Comparison of ENCODE assay signal across 18 cellular contexts in genomic region chr10:22278441-22278782, GRCh38. TPM values are rescaled to one million over a fixed set of nuclear protein-coding genes. Genes with fewer than 3 reads are reported as not detected.
DNase-seq lines count a peak whose midpoint lies in the region; ATAC-seq, FAIRE-seq and TF ChIP-seq lines count a peak whose summit lies in the region.
"Had no signal": no experiment of that assay in that cellular context is flagged by ENCODE, and none has a peak within 500 bp of the region (broad histone marks: within the 10 kb centered on the region; RNA-seq: fewer than 3 reads in every experiment).

No MANE protein-coding gene starts in this region.

- H3K9ac ChIP-seq in K562 (ENCODE audit: insufficient read depth in 1 of 2, low read depth in 2 of 2, low read length in 2 of 2) (no peak overlapping the region), trophoblast cell (ENCODE audit: low read length) (no peak overlapping the region)

- peaks cover 0 to 4% of the 10 kb centered on the region in 2 experiments; a peak in 3 of 5 replicates for H3K4me1 ChIP-seq in K562 (replicated peaks in 1 of 2; ENCODE audit: control insufficient read depth in 2 of 2, insufficient read depth in 2 of 2, low read length in 2 of 2)
- H3K4me1 ChIP-seq in trophoblast cell (ENCODE audit: control insufficient read depth in 1 of 2, insufficient read depth in 2 of 2, low read length in 2 of 2): no peaks in the 10 kb centered on the region
- no peaks in the 10 kb centered on the region for H3K4me1 ChIP-seq in osteoblast (ENCODE audit: insufficient read depth, low read length)

- no peak overlapping the region for H2BK12ac ChIP-seq in trophoblast cell (ENCODE audit: low read length)

- TF ChIP-seq POLR2A in K562 (conservative IDR thresholded peaks at IDR 0.05): no peak

- DNase-seq in DMS53 (lab: John Stamatoyannopoulos, UW) (peak; percentile 76), NCI-H69 (lab: John Stamatoyannopoulos, UW) (peak; percentile 26), K562 (ENCODE audit: extremely low read depth in 1 of 4, low spot score in 3 of 4) (no peak), trophoblast cell (peak; percentile 2 to 33), osteoblast (ENCODE audit: insufficient read length, low spot score, missing footprints) (no peak), T-cell (no peak)
- DNase-seq in stimulated activated naive B cell treated with anti-CD40 and anti-IgM and Interleukin-4, amounts not matched to agents 10 μg/mL and 1 μg/mL and 100 μg/mL, for 72 hours: no peak
- DNase-seq: AML-193, NCI-H1092 treated with DMSO at 0.1 percent for 48 hours, NCI-H1694, NCI-H2081 treated with DMSO at 0.1 percent for 48 hours, NCI-H524, PC-9, SW 1271 had no signal

- no peak overlapping the region for H3K4me2 ChIP-seq in K562 (ENCODE audit: insufficient read depth, low read length)
- no peak overlapping the region for H3K4me2 ChIP-seq in trophoblast cell (ENCODE audit: low read length)
- H3K4me2 ChIP-seq in osteoblast (ENCODE audit: insufficient read depth, low read length): no peak overlapping the region
- H3K4me2 ChIP-seq: PC-9 had no signal

- no peaks in the 10 kb centered on the region for H3K36me3 Mint-ChIP-seq in stimulated activated naive B cell treated with anti-CD40 and anti-IgM and Interleukin-4, amounts not matched to agents 10 μg/mL and 1 μg/mL and 100 μg/mL, for 72 hours
- H3K36me3 Mint-ChIP-seq in T-cell: no peaks in the 10 kb centered on the region
- H3K36me3 Mint-ChIP-seq: CD14-positive monocyte had no signal

- H4K91ac ChIP-seq in trophoblast cell (ENCODE audit: low read depth, low read length): no peak overlapping the region

- H2BK5ac ChIP-seq in trophoblast cell (ENCODE audit: low read depth, low read length, poor library complexity): no peak overlapping the region

- in situ Hi-C loops in K562 (cut with MboI): no loop called here

- no peak overlapping the region for H3K27ac Mint-ChIP-seq in stimulated activated naive B cell treated with anti-CD40 and anti-IgM and Interleukin-4, amounts not matched to agents 10 μg/mL and 1 μg/mL and 100 μg/mL, for 72 hours
- H3K27ac Mint-ChIP-seq in T-cell: no peak overlapping the region

- intact Hi-C loops in K562 (cut with micrococcal nuclease): no loop called here

- no peak overlapping the region for H3K23ac ChIP-seq in trophoblast cell (ENCODE audit: low read length)

- H3K27ac ChIP-seq in K562 (ENCODE audit: extremely low read depth, low read depth, low read length) (no peak overlapping the region), trophoblast cell (ENCODE audit: low read depth, low read length) (no peak overlapping the region), osteoblast (ENCODE audit: low read depth, low read length) (no peak overlapping the region)
- H3K27ac ChIP-seq: PC-9 had no signal

- no peaks in the 10 kb centered on the region for H3K9me1 ChIP-seq in K562 (ENCODE audit: control insufficient read depth, insufficient read depth, low read length)

- H3K79me1 ChIP-seq in trophoblast cell (ENCODE audit: low read length): no peaks in the 10 kb centered on the region

- no peaks in the 10 kb centered on the region for H3K36me3 ChIP-seq in K562 (ENCODE audit: control insufficient read depth, insufficient read depth, low read length)
- no peaks in the 10 kb centered on the region for H3K36me3 ChIP-seq in trophoblast cell (ENCODE audit: control insufficient read depth in 1 of 2, insufficient read depth in 2 of 2, low read length in 2 of 2)
- H3K36me3 ChIP-seq in osteoblast (ENCODE audit: insufficient read depth, low read length): no peaks in the 10 kb centered on the region
- H3K36me3 ChIP-seq: HAP-1 had no signal

- no peaks in the 10 kb centered on the region for H3K9me3 Mint-ChIP-seq in stimulated activated naive B cell treated with anti-CD40 and anti-IgM and Interleukin-4, amounts not matched to agents 10 μg/mL and 1 μg/mL and 100 μg/mL, for 72 hours
- H3K9me3 Mint-ChIP-seq in T-cell: no peaks in the 10 kb centered on the region
- H3K9me3 Mint-ChIP-seq: CD14-positive monocyte had no signal

- CTCF ChIA-PET in K562 (lab: Yijun Ruan, JAX; ENCODE audit: low intra/inter-chr PET ratio) (no interaction called here), T-cell (lab: Charles Lee) (no interaction called here)

- no peak overlapping the region for H2BK120ac ChIP-seq in trophoblast cell (ENCODE audit: insufficient read depth, low read length, poor library complexity)

- no peak overlapping the region for H4K8ac ChIP-seq in trophoblast cell (ENCODE audit: low read depth, low read length)

- H3K14ac ChIP-seq in trophoblast cell (ENCODE audit: low read length): no peak overlapping the region

- ATAC-seq in K562 (no peak; the same call in 2 of the 3 replicates), T-cell (replicated peaks in 1 of 4) (no peak)
- ATAC-seq in stimulated activated naive B cell treated with anti-CD40 and anti-IgM and Interleukin-4, amounts not matched to agents 10 μg/mL and 1 μg/mL and 100 μg/mL, for 72 hours (replicated peaks): no peak
- ATAC-seq: GM12878 had no signal

- no peaks in the 10 kb centered on the region for H4K20me1 ChIP-seq in K562 (replicated peaks; ENCODE audit: control insufficient read depth, insufficient read depth, low read length)
- no peaks in the 10 kb centered on the region for H4K20me1 ChIP-seq in osteoblast (ENCODE audit: insufficient read depth, low read length)

- H3K18ac ChIP-seq in trophoblast cell (ENCODE audit: low read length): no peak overlapping the region

- no peak overlapping the region for H3K4ac ChIP-seq in trophoblast cell (ENCODE audit: low read depth, low read length)

- H3K4me3 Mint-ChIP-seq in stimulated activated naive B cell treated with anti-CD40 and anti-IgM and Interleukin-4, amounts not matched to agents 10 μg/mL and 1 μg/mL and 100 μg/mL, for 72 hours: no peak overlapping the region
- H3K4me3 Mint-ChIP-seq in T-cell: no peak overlapping the region
- H3K4me3 Mint-ChIP-seq: CD14-positive monocyte had no signal

- no peaks in the 10 kb centered on the region; a peak in 1 of 5 replicates for H3K27me3 ChIP-seq in K562 (ENCODE audit: control insufficient read depth in 2 of 2, insufficient read depth in 2 of 2, low read length in 2 of 2)
- H3K27me3 ChIP-seq in trophoblast cell (ENCODE audit: insufficient read depth, low read length): no peaks in the 10 kb centered on the region
- H3K27me3 ChIP-seq in osteoblast (ENCODE audit: insufficient read depth, low read length): peaks cover 17% of the 10 kb centered on the region

- no peaks in the 10 kb centered on the region for H3K79me2 ChIP-seq in K562 (ENCODE audit: control insufficient read depth, insufficient read depth, low read length)
- no peaks in the 10 kb centered on the region for H3K79me2 ChIP-seq in trophoblast cell (ENCODE audit: control insufficient read depth, insufficient read depth, low read length, poor library complexity)
- no peaks in the 10 kb centered on the region for H3K79me2 ChIP-seq in osteoblast (ENCODE audit: insufficient read depth, low read length)

- POLR2A ChIA-PET in K562 (lab: Yijun Ruan, JAX) (interaction anchor here (0.7 kb wide), 1 partner anchor 82 kb away, joined by 3 read pairs; no protein-coding TSS in a partner anchor), T-cell (lab: Charles Lee) (no interaction called here)

- no peak for TF ChIP-seq RAD21 in K562 (CRISPR knock-in tag; conservative IDR thresholded peaks at IDR 0.05 in 1 of 2, IDR thresholded peaks at IDR 0.05 in 1 of 2)

- TF ChIP-seq CTCF in K562 (IDR thresholded peaks at IDR 0.05 in 2 of 3, conservative IDR thresholded peaks at IDR 0.05 in 1 of 3; ENCODE audit: insufficient read depth in 2 of 3, low read depth in 1 of 3, low read length in 3 of 3) (no peak), osteoblast (IDR thresholded peaks at IDR 0.05; ENCODE audit: extremely low read depth, low read depth, low read length) (no peak)

- no peak overlapping the region for H2AK5ac ChIP-seq in trophoblast cell (ENCODE audit: low read length)

- no peaks in the 10 kb centered on the region for H3K9me3 ChIP-seq in K562 (replicated peaks; ENCODE audit: control insufficient read depth, insufficient read depth, low read depth, low read length)
- H3K9me3 ChIP-seq in trophoblast cell (ENCODE audit: insufficient read depth, low read depth, low read length): no peaks in the 10 kb centered on the region
- H3K9me3 ChIP-seq in osteoblast (ENCODE audit: low read depth, low read length): no peaks in the 10 kb centered on the region
- H3K9me3 ChIP-seq: HAP-1 had no signal

- H3K27me3 Mint-ChIP-seq in stimulated activated naive B cell treated with anti-CD40 and anti-IgM and Interleukin-4, amounts not matched to agents 10 μg/mL and 1 μg/mL and 100 μg/mL, for 72 hours: peaks cover 7 to 15% of the 10 kb centered on the region in 2 donors
- H3K27me3 Mint-ChIP-seq in T-cell: peaks cover 12 to 13% of the 10 kb centered on the region in 2 donors

- no TSS peak for BruUV-seq in K562 (replicated peaks; lab: Mats Ljungman, UMichigan)

- H3K4me3 ChIP-seq in K562 (no peak overlapping the region), trophoblast cell (ENCODE audit: low read depth, low read length) (no peak overlapping the region), osteoblast (ENCODE audit: insufficient read depth, low read length) (no peak overlapping the region)
- H3K4me3 ChIP-seq: GM12878, HAP-1, PC-9 had no signal

- H3K4me1 Mint-ChIP-seq in stimulated activated naive B cell treated with anti-CD40 and anti-IgM and Interleukin-4, amounts not matched to agents 10 μg/mL and 1 μg/mL and 100 μg/mL, for 72 hours: no peaks in the 10 kb centered on the region
- H3K4me1 Mint-ChIP-seq in T-cell: no peaks in the 10 kb centered on the region
- H3K4me1 Mint-ChIP-seq: CD14-positive monocyte had no signal

- WGBS in K562 (ENCODE audit: insufficient coverage, low coverage, missing lambda C conversion rate): 95% methylated on average over 4 of the region's 4 CpGs
- no CpG with 5 or more reads among the region's 4 CpGs for WGBS in trophoblast cell (ENCODE audit: extremely low coverage, insufficient coverage, insufficient read length)

- peak overlapping the region; percentile 27; the same call in 1 of the 2 replicates for H2AFZ ChIP-seq in K562 (ENCODE audit: low read depth, low read length)
- no peak overlapping the region for H2AFZ ChIP-seq in trophoblast cell (ENCODE audit: insufficient read depth, low read length, poor library complexity)
- H2AFZ ChIP-seq in osteoblast (ENCODE audit: low read length): no peak overlapping the region
- H2AFZ ChIP-seq: PC-9 had no signal

- TF ChIP-seq EP300 in K562 (IDR thresholded peaks at IDR 0.05; ENCODE audit: low read length): no peak

- FAIRE-seq in K562 (lab: Jason Lieb, UNC): no peak
- FAIRE-seq: GM12878, GM19239 had no signal

- H4K12ac ChIP-seq in trophoblast cell (ENCODE audit: low read depth, low read length): no peak overlapping the region

RNA-seq across cellular contexts. Expression of gene COMMD3, which starts 37.8 kb away (rescaled TPM):
- total RNA-seq in K562 (2011; cell fraction: chromatin; rRNA removed; ENCODE audit: low replicate concordance): 36.2 and 67.3 TPM in 2 replicates
- 25.8 and 35.8 TPM in 2 replicates for total RNA-seq in K562 (2011; cell fraction: nucleolus; rRNA removed)
- total RNA-seq in K562 (2011; cell fraction: nucleoplasm; rRNA removed): 39.6 and 49.1 TPM in 2 replicates
- total RNA-seq in K562 (2014; rRNA removed) (50.7 and 51.3 TPM in 2 replicates), K562 (2014; rRNA removed; fragmentation: Illumina TruSeq; extraction: Trizol) (78.6 and 80.1 TPM in 2 replicates), K562 (2015; rRNA removed; fragmentation: Illumina TruSeq; extraction: Trizol) (77.5 and 85.9 TPM in 2 replicates), K562 (2021) (69.4 and 82.0 TPM in 2 replicates), osteoblast (49.2 and 53.9 TPM in 2 replicates), T-cell (10 to 100 TPM; 25.2 to 57.2 (median 49.7) TPM)
- polyA plus RNA-seq in K562 (2011; rRNA removed) (69.1 and 79.2 TPM in 2 replicates), K562 (2014; fragmentation: Illumina TruSeq; extraction: Trizol) (63.2 and 70.3 TPM in 2 replicates), K562 (2014; fragmentation: Nextera tagmentation; extraction: Ambion mirVana) (100 to 1,000 TPM; 216 to 217 TPM), K562 (2014; rRNA removed) (72.5 and 80.5 TPM in 2 replicates)
- polyA plus RNA-seq in K562 (2011; cell fraction: cytosol; rRNA removed): 16.4 and 26.1 TPM in 2 replicates
- polyA plus RNA-seq in K562 (2011; cell fraction: nucleus; rRNA removed): 51.2 and 103 TPM in 2 replicates
- 79.7 and 98.3 TPM in 2 replicates for polyA plus RNA-seq in K562 (2012)
- 19.3 and 21.8 TPM in 2 replicates for polyA minus RNA-seq in K562 (2011; rRNA and poly(A)+ RNA removed)
- polyA minus RNA-seq in K562 (2011; cell fraction: cytosol; rRNA and poly(A)+ RNA removed): 2.6 and 3.9 TPM in 2 replicates
- 23.8 and 53.2 TPM in 2 replicates for polyA minus RNA-seq in K562 (2011; cell fraction: nucleus; rRNA and poly(A)+ RNA removed)
- polyA plus RNA-seq in trophoblast cell (2013): 22.3 and 23.4 TPM in 2 replicates

RNA-seq across cellular contexts. Expression of gene BMI1, which starts 42.5 kb away (rescaled TPM):
- total RNA-seq in K562 (2011; cell fraction: chromatin; rRNA removed; ENCODE audit: low replicate concordance): 33.8 and 136 TPM in 2 replicates
- 16.8 and 23.9 TPM in 2 replicates for total RNA-seq in K562 (2011; cell fraction: nucleolus; rRNA removed)
- total RNA-seq in K562 (2011; cell fraction: nucleoplasm; rRNA removed): 36.0 and 42.4 TPM in 2 replicates
- 55.4 and 56.3 TPM in 2 replicates for total RNA-seq in K562 (2014; rRNA removed)
- total RNA-seq in K562 (2014; rRNA removed; fragmentation: Illumina TruSeq; extraction: Trizol): 91.5 and 95.1 TPM in 2 replicates
- 96.4 and 103 TPM in 2 replicates for total RNA-seq in K562 (2015; rRNA removed; fragmentation: Illumina TruSeq; extraction: Trizol)
- total RNA-seq in K562 (2021): 73.8 and 82.1 TPM in 2 replicates
- 66.4 and 70.8 TPM in 2 replicates for polyA plus RNA-seq in K562 (2011; rRNA removed)
- 33.3 and 41.2 TPM in 2 replicates for polyA plus RNA-seq in K562 (2011; cell fraction: cytosol; rRNA removed)
- 77.4 and 118 TPM in 2 replicates for polyA plus RNA-seq in K562 (2011; cell fraction: nucleus; rRNA removed)
- polyA plus RNA-seq in K562 (2012): 63.7 and 89.6 TPM in 2 replicates
- polyA plus RNA-seq in K562 (2014; fragmentation: Illumina TruSeq; extraction: Trizol): 64.2 and 84.2 TPM in 2 replicates
- polyA plus RNA-seq in K562 (2014; fragmentation: Nextera tagmentation; extraction: Ambion mirVana): 10 to 100 TPM; 21.4 to 30.0 TPM
- 62.7 TPM in 2 replicates for polyA plus RNA-seq in K562 (2014; rRNA removed)
- polyA minus RNA-seq in K562 (2011; rRNA and poly(A)+ RNA removed): 117 and 139 TPM in 2 replicates
- polyA minus RNA-seq in K562 (2011; cell fraction: cytosol; rRNA and poly(A)+ RNA removed): 33.7 and 33.9 TPM in 2 replicates
- 23.8 and 55.0 TPM in 2 replicates for polyA minus RNA-seq in K562 (2011; cell fraction: nucleus; rRNA and poly(A)+ RNA removed)
- 10.1 and 10.3 TPM in 2 replicates for polyA plus RNA-seq in trophoblast cell (2013)
- total RNA-seq in osteoblast: 64.8 and 73.1 TPM in 2 replicates
- total RNA-seq in T-cell: 10 to 100 TPM; 48.9 to 69.2 (median 63.6) TPM

Comparison
In these comparisons a context has a peak if more than half of its experiments do, and no peak if none do; other contexts are left out.
1. DNase-seq: peak in DMS53 (single experiment), NCI-H69 (single experiment) and trophoblast cell (2 of 2); none in K562 (0 of 4), osteoblast (single experiment), stimulated activated naive B cell treated with anti-CD40 and anti-IgM and Interleukin-4, amounts not matched to agents 10 μg/mL and 1 μg/mL and 100 μg/mL, for 72 hours (single experiment) and T-cell (0 of 34).